ENCODE assay signal across 21 cellular contexts in the genomic region with DNA sequence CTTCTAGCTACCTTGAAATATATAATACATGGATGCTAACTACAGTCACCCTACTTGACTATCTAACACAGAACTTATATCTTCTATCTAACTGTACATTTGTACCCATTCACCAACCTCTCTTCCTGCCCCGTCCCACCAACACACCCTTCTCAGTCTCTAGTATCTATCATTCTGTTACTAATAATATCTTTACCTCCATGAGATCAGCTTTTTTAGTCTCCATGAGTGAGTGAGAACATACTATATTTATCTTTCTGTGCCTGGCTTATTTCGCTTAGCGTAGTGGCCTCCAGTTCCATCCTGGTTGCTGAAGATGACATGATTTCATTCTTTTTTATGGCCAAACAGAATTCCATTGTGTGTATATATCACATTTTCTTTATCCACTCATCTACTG.
"Had no signal": no experiment of that assay in that cellular context is flagged by ENCODE, and none has a peak within 500 bp of the region (broad histone marks: within the 10 kb centered on the region; RNA-seq: fewer than 3 reads in every experiment).

No MANE protein-coding gene starts in this region.

- DNase-seq: colonic mucosa; cortex of kidney; dermis blood vessel endothelial cell; dorsolateral prefrontal cortex; effector CD4-positive, alpha-beta T cell; effector CD8-positive, alpha-beta T cell; effector memory CD4-positive, alpha-beta T cell; effector memory CD8-positive, alpha-beta T cell; endodermal cell; erythroblast; esophagus squamous epithelium; foreskin fibroblast; foreskin keratinocyte; foreskin melanocyte; gastrocnemius medialis; glutamatergic neuron; head of caudate nucleus; heart left ventricle; heart right ventricle had no signal

- ATAC-seq: effector memory CD8-positive, alpha-beta T cell; esophagus mucosa; foreskin keratinocyte; gastrocnemius medialis; gastroesophageal sphincter; heart right ventricle had no signal
